Comparison of ENCODE assay signal across 2 cellular contexts in the genomic region with DNA sequence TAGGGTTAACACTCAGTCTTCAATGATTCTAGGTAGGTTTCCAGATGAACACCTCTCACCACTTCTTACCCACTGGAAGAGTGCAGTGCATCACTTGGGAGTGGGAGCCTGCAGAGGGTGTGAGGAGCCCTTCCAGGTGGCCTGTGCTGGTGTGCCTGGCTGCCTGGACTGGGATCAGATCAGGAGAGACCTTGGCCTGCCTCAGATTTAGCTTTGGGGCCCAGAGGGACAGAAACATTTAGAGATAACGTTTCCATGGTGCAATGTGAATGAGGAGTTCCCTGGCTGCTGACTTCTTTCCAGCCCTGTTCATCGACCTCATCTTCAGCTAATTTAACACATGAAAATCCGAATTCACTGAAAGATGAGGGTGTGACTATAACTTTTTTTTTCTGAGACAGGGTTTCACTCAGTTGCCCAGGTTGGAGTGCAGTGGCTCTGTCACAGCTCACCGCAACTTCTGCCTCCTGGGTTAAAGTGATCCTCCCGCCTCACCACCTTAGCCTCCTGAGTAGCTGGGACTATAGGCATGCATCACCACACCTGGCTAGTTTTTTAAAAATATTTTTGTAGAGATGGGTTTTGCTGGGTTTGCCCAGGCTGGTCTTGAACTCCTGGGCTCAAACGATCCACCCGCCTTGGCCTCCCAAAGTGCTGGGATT.
A peak's percentile ranks its signal among the peaks of the same experiment; 100 is the strongest.
TF ChIP-seq lines count a peak whose summit lies in the region.

No MANE protein-coding gene starts in this region.

TF ChIP-seq in IMR-90, 13 proteins besides CTCF, POLR2A, EP300 and RAD21:
- TF ChIP-seq RFX5 (IDR thresholded peaks at IDR 0.05; ENCODE audit: low read depth, low read length), result no peak
- TF ChIP-seq FOS (IDR thresholded peaks at IDR 0.05; ENCODE audit: low read depth, low read length), result no peak
- TF ChIP-seq MXI1 (IDR thresholded peaks at IDR 0.05; ENCODE audit: borderline replicate concordance, low read depth, low read length), result no peak
- TF ChIP-seq SMC3 (IDR thresholded peaks at IDR 0.05; ENCODE audit: low read depth, low read length), result no peak
- no peak for TF ChIP-seq MAZ (IDR thresholded peaks at IDR 0.05; ENCODE audit: borderline replicate concordance, low read depth, low read length)
- TF ChIP-seq USF2 (IDR thresholded peaks at IDR 0.05; ENCODE audit: low read depth, low read length), result no peak
- no peak for TF ChIP-seq NFE2L2 (IDR thresholded peaks at IDR 0.05; ENCODE audit: low read depth, low read length)

TF ChIP-seq in HepG2, 621 proteins besides CTCF, POLR2A, EP300 and RAD21:
- TF ChIP-seq ZSCAN12 (CRISPR knock-in tag; IDR thresholded peaks at IDR 0.05) (no peak), BRCA1 (CRISPR knock-in tag; IDR thresholded peaks at IDR 0.05) (no peak), ZNF432 (CRISPR knock-in tag; IDR thresholded peaks at IDR 0.05; ENCODE audit: borderline replicate concordance) (no peak), ZBTB7B (CRISPR knock-in tag; IDR thresholded peaks at IDR 0.05) (no peak), FOXK2 (IDR thresholded peaks at IDR 0.05) (no peak), ELF1 (CRISPR knock-in tag; IDR thresholded peaks at IDR 0.05) (no peak), MEF2D (CRISPR knock-in tag; IDR thresholded peaks at IDR 0.05) (no peak), HNF4A (CRISPR knock-in tag; IDR thresholded peaks at IDR 0.05) (peak; percentile 29; the same call in 1 of the 2 replicates), ZFYVE20 (CRISPR knock-in tag; IDR thresholded peaks at IDR 0.05; ENCODE audit: borderline replicate concordance, low read depth) (no peak), ZNF777 (CRISPR knock-in tag; IDR thresholded peaks at IDR 0.05) (no peak), TOE1 (CRISPR knock-in tag; IDR thresholded peaks at IDR 0.05) (no peak), PAX8 (CRISPR knock-in tag; IDR thresholded peaks at IDR 0.05; ENCODE audit: borderline replicate concordance) (no peak), CAMTA2 (CRISPR knock-in tag; IDR thresholded peaks at IDR 0.05; ENCODE audit: borderline replicate concordance) (no peak), FOXJ3 (CRISPR knock-in tag; IDR thresholded peaks at IDR 0.05; ENCODE audit: borderline replicate concordance) (no peak), ZNF180 (CRISPR knock-in tag; IDR thresholded peaks at IDR 0.05; ENCODE audit: borderline replicate concordance, low read depth) (no peak), CC2D1A (CRISPR knock-in tag; IDR thresholded peaks at IDR 0.05) (no peak), ZFX (CRISPR knock-in tag; IDR thresholded peaks at IDR 0.05; ENCODE audit: low read depth) (peak; percentile 19; the same call in 1 of the 2 replicates), SALL1 (CRISPR knock-in tag; IDR thresholded peaks at IDR 0.05) (0 out of 2 replicates have a peak, but pooled peaks have one; percentile 20)
- TF ChIP-seq, protein P1, sequence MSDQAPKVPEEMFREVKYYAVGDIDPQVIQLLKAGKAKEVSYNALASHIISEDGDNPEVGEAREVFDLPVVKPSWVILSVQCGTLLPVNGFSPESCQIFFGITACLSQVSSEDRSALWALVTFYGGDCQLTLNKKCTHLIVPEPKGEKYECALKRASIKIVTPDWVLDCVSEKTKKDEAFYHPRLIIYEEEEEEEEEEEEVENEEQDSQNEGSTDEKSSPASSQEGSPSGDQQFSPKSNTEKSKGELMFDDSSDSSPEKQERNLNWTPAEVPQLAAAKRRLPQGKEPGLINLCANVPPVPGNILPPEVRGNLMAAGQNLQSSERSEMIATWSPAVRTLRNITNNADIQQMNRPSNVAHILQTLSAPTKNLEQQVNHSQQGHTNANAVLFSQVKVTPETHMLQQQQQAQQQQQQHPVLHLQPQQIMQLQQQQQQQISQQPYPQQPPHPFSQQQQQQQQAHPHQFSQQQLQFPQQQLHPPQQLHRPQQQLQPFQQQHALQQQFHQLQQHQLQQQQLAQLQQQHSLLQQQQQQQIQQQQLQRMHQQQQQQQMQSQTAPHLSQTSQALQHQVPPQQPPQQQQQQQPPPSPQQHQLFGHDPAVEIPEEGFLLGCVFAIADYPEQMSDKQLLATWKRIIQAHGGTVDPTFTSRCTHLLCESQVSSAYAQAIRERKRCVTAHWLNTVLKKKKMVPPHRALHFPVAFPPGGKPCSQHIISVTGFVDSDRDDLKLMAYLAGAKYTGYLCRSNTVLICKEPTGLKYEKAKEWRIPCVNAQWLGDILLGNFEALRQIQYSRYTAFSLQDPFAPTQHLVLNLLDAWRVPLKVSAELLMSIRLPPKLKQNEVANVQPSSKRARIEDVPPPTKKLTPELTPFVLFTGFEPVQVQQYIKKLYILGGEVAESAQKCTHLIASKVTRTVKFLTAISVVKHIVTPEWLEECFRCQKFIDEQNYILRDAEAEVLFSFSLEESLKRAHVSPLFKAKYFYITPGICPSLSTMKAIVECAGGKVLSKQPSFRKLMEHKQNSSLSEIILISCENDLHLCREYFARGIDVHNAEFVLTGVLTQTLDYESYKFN (CRISPR knock-in tag; conservative IDR thresholded peaks at IDR 0.05), result 0 out of 2 replicates have a peak, but pooled peaks have one; percentile 23
- TF ChIP-seq, protein P2, sequence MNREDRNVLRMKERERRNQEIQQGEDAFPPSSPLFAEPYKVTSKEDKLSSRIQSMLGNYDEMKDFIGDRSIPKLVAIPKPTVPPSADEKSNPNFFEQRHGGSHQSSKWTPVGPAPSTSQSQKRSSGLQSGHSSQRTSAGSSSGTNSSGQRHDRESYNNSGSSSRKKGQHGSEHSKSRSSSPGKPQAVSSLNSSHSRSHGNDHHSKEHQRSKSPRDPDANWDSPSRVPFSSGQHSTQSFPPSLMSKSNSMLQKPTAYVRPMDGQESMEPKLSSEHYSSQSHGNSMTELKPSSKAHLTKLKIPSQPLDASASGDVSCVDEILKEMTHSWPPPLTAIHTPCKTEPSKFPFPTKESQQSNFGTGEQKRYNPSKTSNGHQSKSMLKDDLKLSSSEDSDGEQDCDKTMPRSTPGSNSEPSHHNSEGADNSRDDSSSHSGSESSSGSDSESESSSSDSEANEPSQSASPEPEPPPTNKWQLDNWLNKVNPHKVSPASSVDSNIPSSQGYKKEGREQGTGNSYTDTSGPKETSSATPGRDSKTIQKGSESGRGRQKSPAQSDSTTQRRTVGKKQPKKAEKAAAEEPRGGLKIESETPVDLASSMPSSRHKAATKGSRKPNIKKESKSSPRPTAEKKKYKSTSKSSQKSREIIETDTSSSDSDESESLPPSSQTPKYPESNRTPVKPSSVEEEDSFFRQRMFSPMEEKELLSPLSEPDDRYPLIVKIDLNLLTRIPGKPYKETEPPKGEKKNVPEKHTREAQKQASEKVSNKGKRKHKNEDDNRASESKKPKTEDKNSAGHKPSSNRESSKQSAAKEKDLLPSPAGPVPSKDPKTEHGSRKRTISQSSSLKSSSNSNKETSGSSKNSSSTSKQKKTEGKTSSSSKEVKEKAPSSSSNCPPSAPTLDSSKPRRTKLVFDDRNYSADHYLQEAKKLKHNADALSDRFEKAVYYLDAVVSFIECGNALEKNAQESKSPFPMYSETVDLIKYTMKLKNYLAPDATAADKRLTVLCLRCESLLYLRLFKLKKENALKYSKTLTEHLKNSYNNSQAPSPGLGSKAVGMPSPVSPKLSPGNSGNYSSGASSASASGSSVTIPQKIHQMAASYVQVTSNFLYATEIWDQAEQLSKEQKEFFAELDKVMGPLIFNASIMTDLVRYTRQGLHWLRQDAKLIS (CRISPR knock-in tag; IDR thresholded peaks at IDR 0.05), result no peak
- TF ChIP-seq, protein P3, sequence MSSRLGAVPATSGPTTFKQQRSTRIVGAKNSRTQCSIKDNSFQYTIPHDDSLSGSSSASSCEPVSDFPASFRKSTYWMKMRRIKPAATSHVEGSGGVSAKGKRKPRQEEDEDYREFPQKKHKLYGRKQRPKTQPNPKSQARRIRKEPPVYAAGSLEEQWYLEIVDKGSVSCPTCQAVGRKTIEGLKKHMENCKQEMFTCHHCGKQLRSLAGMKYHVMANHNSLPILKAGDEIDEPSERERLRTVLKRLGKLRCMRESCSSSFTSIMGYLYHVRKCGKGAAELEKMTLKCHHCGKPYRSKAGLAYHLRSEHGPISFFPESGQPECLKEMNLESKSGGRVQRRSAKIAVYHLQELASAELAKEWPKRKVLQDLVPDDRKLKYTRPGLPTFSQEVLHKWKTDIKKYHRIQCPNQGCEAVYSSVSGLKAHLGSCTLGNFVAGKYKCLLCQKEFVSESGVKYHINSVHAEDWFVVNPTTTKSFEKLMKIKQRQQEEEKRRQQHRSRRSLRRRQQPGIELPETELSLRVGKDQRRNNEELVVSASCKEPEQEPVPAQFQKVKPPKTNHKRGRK (CRISPR knock-in tag; IDR thresholded peaks at IDR 0.05), result no peak
